8 cellular contexts compared by ENCODE assay signal in genomic region chr14:22432348-22432976, GRCh38.
DNase-seq lines count a peak whose midpoint lies in the region; ATAC-seq and TF ChIP-seq lines count a peak whose summit lies in the region.

No MANE protein-coding gene starts in this region.

- no peaks in the 10 kb centered on the region for H3K9me3 Mint-ChIP-seq in mesothelial cell of epicardium

- H3K36me3 Mint-ChIP-seq in mesothelial cell of epicardium, result no peaks in the 10 kb centered on the region

- no peaks in the 10 kb centered on the region for H3K27me3 ChIP-seq in H7 (ENCODE audit: control insufficient read depth, insufficient read depth, low read length)

- H3K4me3 Mint-ChIP-seq in mesothelial cell of epicardium, result no peak overlapping the region

- H3K4me3 ChIP-seq in GM12865 (ENCODE audit: low read depth, low read length) (no peak overlapping the region), cardiac fibroblast (replicated peaks in 1 of 2; ENCODE audit: low read depth in 2 of 2, low read length in 2 of 2) (no peak overlapping the region), H7 (ENCODE audit: insufficient read depth, low read depth, low read length) (no peak overlapping the region)

- H3K27me3 Mint-ChIP-seq in mesothelial cell of epicardium (ENCODE audit: low read depth), result no peaks in the 10 kb centered on the region

- ATAC-seq in GM19467 (IDR thresholded peaks at IDR 0.05; ENCODE audit: unreplicated experiment), result no peak

- H3K36me3 ChIP-seq in H7 (replicated peaks; ENCODE audit: control insufficient read depth, insufficient read depth, low read length), result no peaks in the 10 kb centered on the region

- TF ChIP-seq CTCF in GM12865 (IDR thresholded peaks at IDR 0.05; ENCODE audit: insufficient read depth, low read depth, low read length, missing control alignments) (no peak), cardiac fibroblast (IDR thresholded peaks at IDR 0.05; ENCODE audit: low read depth, low read length) (no peak), mesothelial cell of epicardium (IDR thresholded peaks at IDR 0.05; ENCODE audit: unreplicated experiment) (no peak)

- DNase-seq in GM12865 (ENCODE audit: low read depth) (peak; percentile 45), NCI-H2196 treated with DMSO at 0.1 percent for 48 hours (lab: John Stamatoyannopoulos, UW; ENCODE audit: unreplicated experiment) (peak; percentile 17), cardiac fibroblast (ENCODE audit: low read depth in 2 of 2) (peak; percentile 94 to 97), mesothelial cell of epicardium (ENCODE audit: low spot score in 2 of 2, unreplicated experiment in 2 of 2) (no peak), H7 (no peak)
- DNase-seq in activated naive CD4-positive, alpha-beta T cell treated with anti-CD3 and anti-CD28 coated beads, Interleukin-2, amount 50 U/mL, for 16 hours, result no peak
- no peak for DNase-seq in activated naive CD4-positive, alpha-beta T cell (lab: John Stamatoyannopoulos, UW)

- H3K27ac Mint-ChIP-seq in mesothelial cell of epicardium, result peak overlapping the region; percentile 1

- peaks cover 64% of the 10 kb centered on the region for H3K4me1 Mint-ChIP-seq in mesothelial cell of epicardium

Comparison
In these comparisons a context has a peak if more than half of its experiments do, and no peak if none do; other contexts are left out.
1. DNase-seq: peak in GM12865 (single experiment), NCI-H2196 treated with DMSO at 0.1 percent for 48 hours (single experiment) and cardiac fibroblast (2 of 2); none in mesothelial cell of epicardium (0 of 2), activated naive CD4-positive, alpha-beta T cell treated with anti-CD3 and anti-CD28 coated beads, Interleukin-2, amount 50 U/mL, for 16 hours (single experiment), H7 (single experiment) and activated naive CD4-positive, alpha-beta T cell (0 of 4).